2 cellular contexts compared by ENCODE assay signal in the genomic region with DNA sequence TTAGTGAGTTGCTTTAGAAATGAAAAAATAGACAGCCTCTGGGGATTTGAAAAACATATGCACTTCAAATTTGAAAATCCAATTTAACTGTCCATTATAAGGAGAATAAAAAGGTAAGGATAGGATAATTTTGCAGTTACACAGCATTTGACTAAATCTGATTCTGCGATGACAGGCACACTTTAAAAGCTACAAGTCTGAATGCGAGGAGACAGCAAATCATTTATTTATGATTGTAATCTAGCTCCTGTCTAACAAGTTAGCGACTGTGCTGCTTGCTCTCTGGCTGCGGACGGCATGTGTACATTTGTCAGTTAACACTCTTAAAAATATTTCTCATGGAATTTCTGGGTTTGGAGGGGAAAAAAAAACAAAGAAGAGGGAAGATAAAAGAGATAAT.
TF ChIP-seq lines count a peak whose summit lies in the region.

No MANE protein-coding gene starts in this region.

TF ChIP-seq in SK-N-SH, 30 proteins besides CTCF, POLR2A, EP300 and RAD21 (continued from another document):
- no peak for TF ChIP-seq REST (IDR thresholded peaks at IDR 0.05; ENCODE audit: low read depth, low read length)
- TF ChIP-seq TCF12 (IDR thresholded peaks at IDR 0.05), result 0 out of 2 replicates have a peak, but pooled peaks have one; percentile 8
- TF ChIP-seq RCOR1 (IDR thresholded peaks at IDR 0.05; ENCODE audit: low read length), result peak; percentile 80
- 0 out of 2 replicates have a peak, but pooled peaks have one; percentile 34 for TF ChIP-seq MXI1 (IDR thresholded peaks at IDR 0.05; ENCODE audit: low read depth, low read length)
- TF ChIP-seq SMC3 (IDR thresholded peaks at IDR 0.05; ENCODE audit: low read depth, low read length), result no peak
- no peak for TF ChIP-seq POLR2AphosphoS5 (IDR thresholded peaks at IDR 0.05; ENCODE audit: low read depth, low read length)
- no peak for TF ChIP-seq GABPA (IDR thresholded peaks at IDR 0.05; ENCODE audit: low read depth)
- TF ChIP-seq FOXM1 (IDR thresholded peaks at IDR 0.05; ENCODE audit: low read depth), result no peak
- TF ChIP-seq, protein P1, sequence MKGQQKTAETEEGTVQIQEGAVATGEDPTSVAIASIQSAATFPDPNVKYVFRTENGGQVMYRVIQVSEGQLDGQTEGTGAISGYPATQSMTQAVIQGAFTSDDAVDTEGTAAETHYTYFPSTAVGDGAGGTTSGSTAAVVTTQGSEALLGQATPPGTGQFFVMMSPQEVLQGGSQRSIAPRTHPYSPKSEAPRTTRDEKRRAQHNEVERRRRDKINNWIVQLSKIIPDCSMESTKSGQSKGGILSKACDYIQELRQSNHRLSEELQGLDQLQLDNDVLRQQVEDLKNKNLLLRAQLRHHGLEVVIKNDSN (IDR thresholded peaks at IDR 0.05; ENCODE audit: borderline replicate concordance, low read depth), result no peak
- TF ChIP-seq CHD2 (IDR thresholded peaks at IDR 0.05; ENCODE audit: low read length, partially characterized antibody), result peak; percentile 49
- no peak for TF ChIP-seq TAF1 (IDR thresholded peaks at IDR 0.05; ENCODE audit: borderline replicate concordance, low read depth, low read length)
- TF ChIP-seq JUND (IDR thresholded peaks at IDR 0.05), result no peak
- no peak for TF ChIP-seq EZH2phosphoT487 (IDR thresholded peaks at IDR 0.05; ENCODE audit: borderline replicate concordance, low read depth)
- no peak for TF ChIP-seq SIN3A (IDR thresholded peaks at IDR 0.05; ENCODE audit: borderline replicate concordance, low read depth, low read length)
- TF ChIP-seq TEAD4 (IDR thresholded peaks at IDR 0.05; ENCODE audit: borderline replicate concordance, insufficient read depth), result no peak
- no peak for TF ChIP-seq ELF1 (IDR thresholded peaks at IDR 0.05)
- TF ChIP-seq, protein P2, sequence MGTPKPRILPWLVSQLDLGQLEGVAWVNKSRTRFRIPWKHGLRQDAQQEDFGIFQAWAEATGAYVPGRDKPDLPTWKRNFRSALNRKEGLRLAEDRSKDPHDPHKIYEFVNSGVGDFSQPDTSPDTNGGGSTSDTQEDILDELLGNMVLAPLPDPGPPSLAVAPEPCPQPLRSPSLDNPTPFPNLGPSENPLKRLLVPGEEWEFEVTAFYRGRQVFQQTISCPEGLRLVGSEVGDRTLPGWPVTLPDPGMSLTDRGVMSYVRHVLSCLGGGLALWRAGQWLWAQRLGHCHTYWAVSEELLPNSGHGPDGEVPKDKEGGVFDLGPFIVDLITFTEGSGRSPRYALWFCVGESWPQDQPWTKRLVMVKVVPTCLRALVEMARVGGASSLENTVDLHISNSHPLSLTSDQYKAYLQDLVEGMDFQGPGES (IDR thresholded peaks at IDR 0.05; ENCODE audit: low read depth, low read length), result no peak
- no peak for TF ChIP-seq NFIC (IDR thresholded peaks at IDR 0.05; ENCODE audit: borderline replicate concordance)
- TF ChIP-seq, protein P3, sequence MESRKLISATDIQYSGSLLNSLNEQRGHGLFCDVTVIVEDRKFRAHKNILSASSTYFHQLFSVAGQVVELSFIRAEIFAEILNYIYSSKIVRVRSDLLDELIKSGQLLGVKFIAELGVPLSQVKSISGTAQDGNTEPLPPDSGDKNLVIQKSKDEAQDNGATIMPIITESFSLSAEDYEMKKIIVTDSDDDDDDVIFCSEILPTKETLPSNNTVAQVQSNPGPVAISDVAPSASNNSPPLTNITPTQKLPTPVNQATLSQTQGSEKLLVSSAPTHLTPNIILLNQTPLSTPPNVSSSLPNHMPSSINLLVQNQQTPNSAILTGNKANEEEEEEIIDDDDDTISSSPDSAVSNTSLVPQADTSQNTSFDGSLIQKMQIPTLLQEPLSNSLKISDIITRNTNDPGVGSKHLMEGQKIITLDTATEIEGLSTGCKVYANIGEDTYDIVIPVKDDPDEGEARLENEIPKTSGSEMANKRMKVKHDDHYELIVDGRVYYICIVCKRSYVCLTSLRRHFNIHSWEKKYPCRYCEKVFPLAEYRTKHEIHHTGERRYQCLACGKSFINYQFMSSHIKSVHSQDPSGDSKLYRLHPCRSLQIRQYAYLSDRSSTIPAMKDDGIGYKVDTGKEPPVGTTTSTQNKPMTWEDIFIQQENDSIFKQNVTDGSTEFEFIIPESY (IDR thresholded peaks at IDR 0.05; ENCODE audit: borderline replicate concordance, low read depth), result no peak
- peak; percentile 90 for TF ChIP-seq GATA2 (CRISPR knock-in tag; IDR thresholded peaks at IDR 0.05)
- TF ChIP-seq PBX3 (IDR thresholded peaks at IDR 0.05), result 0 out of 2 replicates have a peak, but pooled peaks have one; percentile 12

TF ChIP-seq in SK-N-SH treated with all-trans-retinoic acid at 6 μM for 48 hours, 23 proteins besides CTCF, POLR2A, EP300 and RAD21 (continued from another document):
- TF ChIP-seq CREB5 (CRISPR knock-in tag; IDR thresholded peaks at IDR 0.05; ENCODE audit: low read depth), result no peak
- TF ChIP-seq POU6F1 (CRISPR knock-in tag; IDR thresholded peaks at IDR 0.05; ENCODE audit: borderline replicate concordance, low read depth), result no peak
- no peak for TF ChIP-seq OSR1 (CRISPR knock-in tag; IDR thresholded peaks at IDR 0.05)
- TF ChIP-seq ZC3H10 (CRISPR knock-in tag; IDR thresholded peaks at IDR 0.05), result no peak
- TF ChIP-seq CSDC2 (CRISPR knock-in tag; IDR thresholded peaks at IDR 0.05), result no peak
- TF ChIP-seq PPARA (CRISPR knock-in tag; IDR thresholded peaks at IDR 0.05; ENCODE audit: borderline replicate concordance), result no peak
- no peak for TF ChIP-seq BACH2 (CRISPR knock-in tag; IDR thresholded peaks at IDR 0.05; ENCODE audit: borderline replicate concordance)
- no peak for TF ChIP-seq GLIS3 (CRISPR knock-in tag; IDR thresholded peaks at IDR 0.05)
